ENCODE assay signal across 15 cellular contexts in the genomic region with DNA sequence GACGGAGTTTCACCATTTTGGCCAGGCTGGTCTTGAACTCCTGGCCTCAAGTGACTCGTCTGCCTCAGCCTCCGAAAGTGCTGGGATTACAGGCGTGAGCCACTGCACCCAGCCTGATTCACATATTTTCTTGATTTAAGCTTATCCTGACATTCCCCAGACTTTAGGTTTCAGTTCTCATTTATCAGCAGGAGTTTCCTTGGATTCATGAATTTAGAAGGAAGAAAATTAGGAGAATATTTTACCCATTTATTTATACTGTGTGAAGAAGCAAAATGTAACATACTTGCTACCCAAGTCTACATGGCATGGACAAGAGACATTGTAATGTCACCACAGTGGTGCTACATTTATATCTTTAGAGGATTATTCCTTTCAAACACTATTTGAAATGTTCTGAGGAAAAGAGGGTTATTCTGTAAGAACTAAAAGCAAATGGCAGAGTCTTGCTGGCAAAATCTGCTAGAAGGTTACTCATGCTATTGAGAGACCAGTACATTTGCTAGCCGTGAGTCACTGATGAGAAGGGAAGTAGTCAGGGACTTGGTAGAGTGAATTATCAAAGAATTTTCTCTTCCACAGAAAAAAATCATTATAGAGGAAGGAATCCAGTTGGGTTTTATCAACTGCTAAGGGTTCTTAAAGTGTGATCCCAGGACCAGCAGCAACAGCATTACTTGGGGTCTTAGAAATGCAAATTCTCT. TPM values are rescaled to one million over a fixed set of nuclear protein-coding genes. Genes with fewer than 3 reads are reported as not detected.
DNase-seq lines count a peak whose midpoint lies in the region; ATAC-seq and TF ChIP-seq lines count a peak whose summit lies in the region.
"Had no signal": no experiment of that assay in that cellular context is flagged by ENCODE, and none has a peak within 500 bp of the region (broad histone marks: within the 10 kb centered on the region; RNA-seq: fewer than 3 reads in every experiment).

No MANE protein-coding gene starts in this region.

- no peak overlapping the region for H3K4me3 Mint-ChIP-seq in stimulated activated memory B cell treated with anti-CD40 and anti-IgM and Interleukin-4, amounts not matched to agents 10 μg/mL and 1 μg/mL and 100 μg/mL, for 72 hours
- H3K4me3 Mint-ChIP-seq: central memory CD8-positive, alpha-beta T cell had no signal

- H4K20me1 ChIP-seq in mammary epithelial cell (ENCODE audit: insufficient read depth, low read length), result no peaks in the 10 kb centered on the region
- H4K20me1 ChIP-seq: BLaER1 treated with 17β-estradiol and CSF1 and Interleukin-3, amounts not matched to agents 10 nM and 100 nM had no signal

- H3K36me3 Mint-ChIP-seq in stimulated activated memory B cell treated with anti-CD40 and anti-IgM and Interleukin-4, amounts not matched to agents 10 μg/mL and 1 μg/mL and 100 μg/mL, for 72 hours, result no peaks in the 10 kb centered on the region

- no peak overlapping the region for H3K27ac Mint-ChIP-seq in stimulated activated memory B cell treated with anti-CD40 and anti-IgM and Interleukin-4, amounts not matched to agents 10 μg/mL and 1 μg/mL and 100 μg/mL, for 72 hours

- peaks cover 28% of the 10 kb centered on the region for H3K4me1 ChIP-seq in HUES48 (ENCODE audit: control insufficient read depth, insufficient read depth, low read length)
- H3K4me1 ChIP-seq in mammary epithelial cell (ENCODE audit: insufficient read depth, low read length), result peaks cover 56% of the 10 kb centered on the region
- H3K4me1 ChIP-seq: BLaER1 treated with 17β-estradiol and CSF1 and Interleukin-3, amounts not matched to agents 10 nM and 100 nM had no signal

- H3K27me3 Mint-ChIP-seq in stimulated activated memory B cell treated with anti-CD40 and anti-IgM and Interleukin-4, amounts not matched to agents 10 μg/mL and 1 μg/mL and 100 μg/mL, for 72 hours, result peaks cover 32% of the 10 kb centered on the region

- no peak for ATAC-seq in GM19455 (IDR thresholded peaks at IDR 0.05; ENCODE audit: unreplicated experiment)
- no peak for ATAC-seq in stimulated activated memory B cell treated with anti-CD40 and anti-IgM and Interleukin-4, amounts not matched to agents 10 μg/mL and 1 μg/mL and 100 μg/mL, for 72 hours
- ATAC-seq: gastroesophageal sphincter, left colon had no signal

- H3K4me1 Mint-ChIP-seq in stimulated activated memory B cell treated with anti-CD40 and anti-IgM and Interleukin-4, amounts not matched to agents 10 μg/mL and 1 μg/mL and 100 μg/mL, for 72 hours, result no peaks in the 10 kb centered on the region
- H3K4me1 Mint-ChIP-seq: central memory CD8-positive, alpha-beta T cell had no signal

- no peaks in the 10 kb centered on the region for H3K9me3 ChIP-seq in HUES48 (ENCODE audit: control insufficient read depth, insufficient read depth, low read length)
- no peaks in the 10 kb centered on the region for H3K9me3 ChIP-seq in mammary epithelial cell (replicated peaks; ENCODE audit: insufficient read depth, low read length)
- H3K9me3 ChIP-seq: BLaER1 treated with 17β-estradiol and CSF1 and Interleukin-3, amounts not matched to agents 10 nM and 100 nM; gastroesophageal sphincter; neutrophil had no signal

- BruUV-seq in mammary epithelial cell (replicated peaks; lab: Mats Ljungman, UMichigan), result no TSS peak

- H3K79me2 ChIP-seq in mammary epithelial cell (ENCODE audit: insufficient read depth, low read length), result no peaks in the 10 kb centered on the region

- TF ChIP-seq CTCF in AG09309 (IDR thresholded peaks at IDR 0.05; ENCODE audit: control insufficient read depth, insufficient read depth, low read depth, low read length, missing control alignments) (no peak), mammary epithelial cell (conservative IDR thresholded peaks at IDR 0.05 in 1 of 2, IDR thresholded peaks at IDR 0.05 in 1 of 2; ENCODE audit: extremely low read depth in 1 of 2, insufficient read depth in 1 of 2, low read depth in 1 of 2, low read length in 2 of 2) (no peak)

- dilution Hi-C loops in mammary epithelial cell (cut with HindIII; ENCODE audit: low sequenced_read_pairs), result no loop called here

- peak; percentile 72 for DNase-seq in AG09309 (ENCODE audit: low read depth)
- DNase-seq in mammary epithelial cell, result peak; percentile 81
- DNase-seq in kidney glomerular epithelial cell (lab: John Stamatoyannopoulos, UW), result peak; percentile 66
- no peak for DNase-seq in head of caudate nucleus
- DNase-seq in DMS 273 (lab: John Stamatoyannopoulos, UW; ENCODE audit: unreplicated experiment), result no peak
- DNase-seq: activated CD4-positive, CD25-positive, alpha-beta regulatory T cell treated with anti-CD3 and anti-CD28 coated beads, Interleukin-2, amount 50 U/mL, for 72 hours; left colon; NCI-H146 had no signal

- H3K36me3 ChIP-seq in HUES48 (ENCODE audit: control insufficient read depth, insufficient read depth, low read length), result no peaks in the 10 kb centered on the region
- no peaks in the 10 kb centered on the region for H3K36me3 ChIP-seq in mammary epithelial cell (ENCODE audit: insufficient read depth, low read length)
- H3K36me3 ChIP-seq: BLaER1 treated with 17β-estradiol and CSF1 and Interleukin-3, amounts not matched to agents 10 nM and 100 nM; gastroesophageal sphincter; neutrophil had no signal

- in situ Hi-C loops in mammary epithelial cell (cut with MboI; ENCODE audit: low sequenced_read_pairs in 2 of 2), result no loop called here

- WGBS in mammary epithelial cell (ENCODE audit: low coverage, missing lambda C conversion rate), result 60% methylated on average over 4 of the region's 5 CpGs

- H3K9ac ChIP-seq in HUES48 (ENCODE audit: low read depth, low read length) (no peak overlapping the region), mammary epithelial cell (ENCODE audit: insufficient read depth, low read length) (no peak overlapping the region)
- H3K9ac ChIP-seq: BLaER1 treated with 17β-estradiol and CSF1 and Interleukin-3, amounts not matched to agents 10 nM and 100 nM had no signal

- no peaks in the 10 kb centered on the region for H3K9me3 Mint-ChIP-seq in stimulated activated memory B cell treated with anti-CD40 and anti-IgM and Interleukin-4, amounts not matched to agents 10 μg/mL and 1 μg/mL and 100 μg/mL, for 72 hours
- H3K9me3 Mint-ChIP-seq: central memory CD8-positive, alpha-beta T cell had no signal

- no peaks in the 10 kb centered on the region for H3K27me3 ChIP-seq in HUES48 (ENCODE audit: control insufficient read depth, insufficient read depth, low read length)
- H3K27me3 ChIP-seq in mammary epithelial cell (ENCODE audit: insufficient read depth, low read length), result no peaks in the 10 kb centered on the region
- H3K27me3 ChIP-seq: BLaER1 treated with 17β-estradiol and CSF1 and Interleukin-3, amounts not matched to agents 10 nM and 100 nM; gastroesophageal sphincter had no signal

- peak overlapping the region; percentile 25 for H3K27ac ChIP-seq in HUES48 (ENCODE audit: low read depth, low read length)
- peak overlapping the region; percentile 80 for H3K27ac ChIP-seq in mammary epithelial cell (ENCODE audit: insufficient read depth, low read depth, low read length)
- H3K27ac ChIP-seq: BLaER1 treated with 17β-estradiol and CSF1 and Interleukin-3, amounts not matched to agents 10 nM and 100 nM; neutrophil had no signal

- no peak overlapping the region for H3K4me3 ChIP-seq in AG09309 (ENCODE audit: control insufficient read depth, low read depth, low read length)
- H3K4me3 ChIP-seq in HUES48 (ENCODE audit: low read depth, low read length), result no peak overlapping the region
- H3K4me3 ChIP-seq in mammary epithelial cell (replicated peaks in 1 of 3; ENCODE audit: insufficient read depth in 1 of 3, low read depth in 2 of 3, low read length in 3 of 3), result no peak overlapping the region
- H3K4me3 ChIP-seq: BLaER1 treated with 17β-estradiol and CSF1 and Interleukin-3, amounts not matched to agents 10 nM and 100 nM; gastroesophageal sphincter had no signal

- H3K4me2 ChIP-seq in mammary epithelial cell (ENCODE audit: insufficient read depth, low read depth, low read length), result peak overlapping the region; percentile 64
- H3K4me2 ChIP-seq: BLaER1 treated with 17β-estradiol and CSF1 and Interleukin-3, amounts not matched to agents 10 nM and 100 nM had no signal

- CTCF ChIA-PET in mammary epithelial cell (lab: Charles Lee; ENCODE audit: low non-redundant PET), result no interaction called here

- no peak overlapping the region for H2AFZ ChIP-seq in mammary epithelial cell (ENCODE audit: low read depth, low read length)

- intact Hi-C loops in mammary epithelial cell (cut with micrococcal nuclease) (loop anchor here (2.0 to 10.0 kb wide), 3 partner anchors 71 to 235 kb away; a partner anchor contains a TSS), head of caudate nucleus (cut with DNase I) (no loop called here)

RNA-seq across cellular contexts. Expression of a gene that starts 26.1 kb away (rescaled TPM):
- total RNA-seq in mammary epithelial cell, result not detected
- not detected for polyA plus RNA-seq in mammary epithelial cell
- not detected for polyA minus RNA-seq in mammary epithelial cell
- total RNA-seq: left colon had no signal

RNA-seq across cellular contexts. Expression of a gene that starts 43.0 kb away (rescaled TPM):
- 1 to 10 TPM in 1 of 2 donors, under 1 TPM in 1; 0.17 to 2.9 TPM for total RNA-seq in mammary epithelial cell
- 3.9 TPM for polyA plus RNA-seq in mammary epithelial cell
- 19.9 TPM for polyA minus RNA-seq in mammary epithelial cell

Comparison
In these comparisons a context has a peak if more than half of its experiments do, and no peak if none do; other contexts are left out.
1. DNase-seq: peak in AG09309 (single experiment), mammary epithelial cell (single experiment) and kidney glomerular epithelial cell (single experiment); none in head of caudate nucleus (0 of 42) and DMS 273 (single experiment).